In genomic region chr16:9012848-9013507, GRCh38 we compare ENCODE assay signal across 12 cellular contexts. TPM values are rescaled to one million over a fixed set of nuclear protein-coding genes. Genes with fewer than 3 reads are reported as not detected.
DNase-seq lines count a peak whose midpoint lies in the region; ATAC-seq and TF ChIP-seq lines count a peak whose summit lies in the region.
"Had no signal": no experiment of that assay in that cellular context is flagged by ENCODE, and none has a peak within 500 bp of the region (broad histone marks: within the 10 kb centered on the region; RNA-seq: fewer than 3 reads in every experiment).

No MANE protein-coding gene starts in this region.

- H3K27me3 ChIP-seq in AG04450 (ENCODE audit: control insufficient read depth, insufficient read depth, low read length) = no peaks in the 10 kb centered on the region
- H3K27me3 ChIP-seq in WERI-Rb-1 (ENCODE audit: insufficient read depth, low read depth, severe bottlenecking) = no peaks in the 10 kb centered on the region

- H3K4me3 Mint-ChIP-seq in stimulated activated memory B cell treated with anti-CD40 and anti-IgM and Interleukin-4, amounts not matched to agents 10 μg/mL and 1 μg/mL and 100 μg/mL, for 72 hours = no peak overlapping the region

- no peak overlapping the region for H3K27ac Mint-ChIP-seq in stimulated activated memory B cell treated with anti-CD40 and anti-IgM and Interleukin-4, amounts not matched to agents 10 μg/mL and 1 μg/mL and 100 μg/mL, for 72 hours

- TF ChIP-seq CTCF in AG04450 (IDR thresholded peaks at IDR 0.05; ENCODE audit: low read depth, low read length) (peak; percentile 34; the same call in 1 of the 2 replicates), WERI-Rb-1 (IDR thresholded peaks at IDR 0.05; ENCODE audit: low read depth, low read length) (peak; percentile 59)

- peaks cover 15% of the 10 kb centered on the region for H3K9me3 ChIP-seq in AG04450 (ENCODE audit: control insufficient read depth, insufficient read depth, low read length)
- peaks cover 7% of the 10 kb centered on the region for H3K9me3 ChIP-seq in WERI-Rb-1 (ENCODE audit: severe bottlenecking)

- peaks cover 6% of the 10 kb centered on the region for H3K36me3 Mint-ChIP-seq in stimulated activated memory B cell treated with anti-CD40 and anti-IgM and Interleukin-4, amounts not matched to agents 10 μg/mL and 1 μg/mL and 100 μg/mL, for 72 hours

- POLR2A ChIA-PET in AG04450 (lab: Yijun Ruan, JAX) = no interaction called here

- peaks cover 22% of the 10 kb centered on the region for H3K27me3 Mint-ChIP-seq in stimulated activated memory B cell treated with anti-CD40 and anti-IgM and Interleukin-4, amounts not matched to agents 10 μg/mL and 1 μg/mL and 100 μg/mL, for 72 hours

- peaks cover 12% of the 10 kb centered on the region for H3K4me1 Mint-ChIP-seq in stimulated activated memory B cell treated with anti-CD40 and anti-IgM and Interleukin-4, amounts not matched to agents 10 μg/mL and 1 μg/mL and 100 μg/mL, for 72 hours

- no peaks in the 10 kb centered on the region for H3K36me3 ChIP-seq in WERI-Rb-1

- ATAC-seq in stimulated activated memory B cell treated with anti-CD40 and anti-IgM and Interleukin-4, amounts not matched to agents 10 μg/mL and 1 μg/mL and 100 μg/mL, for 72 hours = no peak
- ATAC-seq in HG02623 (IDR thresholded peaks at IDR 0.05; ENCODE audit: unreplicated experiment) = no peak

- H3K9me3 Mint-ChIP-seq in stimulated activated memory B cell treated with anti-CD40 and anti-IgM and Interleukin-4, amounts not matched to agents 10 μg/mL and 1 μg/mL and 100 μg/mL, for 72 hours = peaks cover 6% of the 10 kb centered on the region

- H3K27ac ChIP-seq in AG04450 (ENCODE audit: low read depth, low read length) = no peak overlapping the region
- no peak overlapping the region for H3K27ac ChIP-seq in WERI-Rb-1
- H3K27ac ChIP-seq: psoas muscle had no signal

- DNase-seq in AG04450 (ENCODE audit: low read depth, low spot score) (no peak), DMS79 treated with DMSO at 0.1 percent for 48 hours (lab: John Stamatoyannopoulos, UW) (peak; percentile 46), WERI-Rb-1 (peak; percentile 85), iPS-NIHi11 (ENCODE audit: low spot score) (peak; percentile 84), GOT3 (lab: John Stamatoyannopoulos, UW) (no peak), kidney tubule cell (ENCODE audit: low spot score) (no peak)
- DNase-seq: activated CD4-positive, CD25-positive, alpha-beta regulatory T cell treated with anti-CD3 and anti-CD28 coated beads, Interleukin-2, amount 50 U/mL, for 72 hours; central memory CD4-positive, alpha-beta T cell; KG1; psoas muscle had no signal

- CTCF ChIA-PET in AG04450 (lab: Charles Lee) = interaction anchor here (0.8 to 1.5 kb wide), 6 partner anchors 9 to 140 kb away, joined by 3 to 7 read pairs (median 3); no protein-coding TSS in a partner anchor

- peak overlapping the region; percentile 4; the same call in 1 of the 2 replicates for H3K4me3 ChIP-seq in AG04450 (ENCODE audit: low read depth, low read length)
- peak overlapping the region; percentile 22 for H3K4me3 ChIP-seq in WERI-Rb-1 (ENCODE audit: low read depth, low read length)
- H3K4me3 ChIP-seq: psoas muscle had no signal

RNA-seq across cellular contexts. Expression of gene USP7, which starts 49.3 kb away (rescaled TPM):
- polyA plus RNA-seq in AG04450 (2011; rRNA removed) = 26.9 and 35.5 TPM in 2 replicates
- polyA minus RNA-seq in AG04450 (2011; rRNA and poly(A)+ RNA removed) = 94.0 and 131 TPM in 2 replicates

Comparison
In these comparisons a context has a peak if more than half of its experiments do, and no peak if none do; other contexts are left out.
1. DNase-seq: peak in DMS79 treated with DMSO at 0.1 percent for 48 hours (single experiment), WERI-Rb-1 (single experiment) and iPS-NIHi11 (single experiment); none in AG04450 (single experiment), GOT3 (single experiment) and kidney tubule cell (single experiment).